23 cellular contexts compared by ENCODE assay signal in genomic region chr6:18510644-18511033, GRCh38.
DNase-seq lines count a peak whose midpoint lies in the region; ATAC-seq and TF ChIP-seq lines count a peak whose summit lies in the region.
"Had no signal": no experiment of that assay in that cellular context is flagged by ENCODE, and none has a peak within 500 bp of the region (broad histone marks: within the 10 kb centered on the region; RNA-seq: fewer than 3 reads in every experiment).

No MANE protein-coding gene starts in this region.

- no peak for ATAC-seq in HG03439 (IDR thresholded peaks at IDR 0.05; ENCODE audit: unreplicated experiment)
- ATAC-seq: GM12878 had no signal

- no peaks in the 10 kb centered on the region for H3K36me3 ChIP-seq in ascending aorta
- H3K36me3 ChIP-seq: BLaER1 treated with 17β-estradiol and CSF1 and Interleukin-3, amounts not matched to agents 10 nM and 100 nM; HAP-1 had no signal

- H3K27ac ChIP-seq in ascending aorta = peak overlapping the region; percentile 65 to 73
- H3K27ac ChIP-seq: BLaER1 treated with 17β-estradiol and CSF1 and Interleukin-3, amounts not matched to agents 10 nM and 100 nM had no signal

- peaks cover 0 to 4% of the 10 kb centered on the region in 2 donors for H3K4me1 ChIP-seq in ascending aorta
- H3K4me1 ChIP-seq: Caco-2, HAP-1 had no signal

- peak; percentile 46 for DNase-seq in activated CD4-positive, alpha-beta T cell treated with anti-CD3 and anti-CD28 coated beads for 48 hours
- no peak for DNase-seq in activated CD4-positive, alpha-beta T cell treated with anti-CD3 and anti-CD28 coated beads, Interleukin-2, amount 50 U/mL, for 4 hours
- peak; percentile 24 for DNase-seq in stimulated activated CD4-positive, alpha-beta T cell treated with anti-CD3 and anti-CD28 coated beads, Interleukin-15, amount 100 ng/mL, for 24 hours
- DNase-seq in stimulated activated CD4-positive, alpha-beta T cell treated with anti-CD3 and anti-CD28 coated beads, Interleukin-4, amount 100 ng/mL, for 4 hours = no peak
- DNase-seq in ascending aorta (ENCODE audit: low spot score in 2 of 2) (no peak), HEK293T (ENCODE audit: extremely low spot score) (no peak)
- DNase-seq: 8988T; Caco-2; CD4-positive, alpha-beta memory T cell; DMS 273 treated with DMSO at 0.1 percent for 48 hours; DMS79 treated with DMSO at 0.1 percent for 48 hours; KG1; NCI-H1105; NCI-H146; NCI-H2029; NCI-H226; NCI-H510A treated with DMSO at 0.1 percent for 48 hours; NCI-H748 treated with DMSO at 0.1 percent for 48 hours; NK-92 treated with Interleukin-12 subunit alpha and Interleukin-12 subunit beta, amount 100 ng/mL, for 24 hours had no signal

- no peak overlapping the region for H3K4me3 ChIP-seq in ascending aorta
- H3K4me3 ChIP-seq: BLaER1 treated with 17β-estradiol and CSF1 and Interleukin-3, amounts not matched to agents 10 nM and 100 nM; GM12878; HAP-1 had no signal

- CTCF ChIA-PET in HEK293T (lab: Yijun Ruan, JAX) = no interaction called here

- POLR2A ChIA-PET in HEK293T (lab: Yijun Ruan, JAX) = no interaction called here

- H3K27me3 ChIP-seq in ascending aorta = no peaks in the 10 kb centered on the region
- H3K27me3 ChIP-seq: BLaER1 treated with 17β-estradiol and CSF1 and Interleukin-3, amounts not matched to agents 10 nM and 100 nM had no signal

- H3K9me3 ChIP-seq in ascending aorta = no peaks in the 10 kb centered on the region
- H3K9me3 ChIP-seq: BLaER1 treated with 17β-estradiol and CSF1 and Interleukin-3, amounts not matched to agents 10 nM and 100 nM; Caco-2; HAP-1 had no signal

- TF ChIP-seq CTCF in ascending aorta (IDR thresholded peaks at IDR 0.05) = no peak

- intact Hi-C loops in ascending aorta (cut with DNase I) = no loop called here

TF ChIP-seq in HEK293T, 16 proteins besides CTCF, POLR2A, EP300 and RAD21:
- no peak for TF ChIP-seq ARNT (IDR thresholded peaks at IDR 0.05)
- no peak for TF ChIP-seq FOXA1 (IDR thresholded peaks at IDR 0.05)
- TF ChIP-seq ZNF384 (IDR thresholded peaks at IDR 0.05) = no peak
- no peak for TF ChIP-seq SP1 (IDR thresholded peaks at IDR 0.05)

Comparison
In these comparisons a context has a peak if more than half of its experiments do, and no peak if none do; other contexts are left out.
1. DNase-seq: peak in activated CD4-positive, alpha-beta T cell treated with anti-CD3 and anti-CD28 coated beads for 48 hours (single experiment) and stimulated activated CD4-positive, alpha-beta T cell treated with anti-CD3 and anti-CD28 coated beads, Interleukin-15, amount 100 ng/mL, for 24 hours (single experiment); none in activated CD4-positive, alpha-beta T cell treated with anti-CD3 and anti-CD28 coated beads, Interleukin-2, amount 50 U/mL, for 4 hours (0 of 2), stimulated activated CD4-positive, alpha-beta T cell treated with anti-CD3 and anti-CD28 coated beads, Interleukin-4, amount 100 ng/mL, for 4 hours (0 of 2), ascending aorta (0 of 2) and HEK293T (single experiment).